Comparison of ENCODE assay signal across 1 cellular context in the genomic region with DNA sequence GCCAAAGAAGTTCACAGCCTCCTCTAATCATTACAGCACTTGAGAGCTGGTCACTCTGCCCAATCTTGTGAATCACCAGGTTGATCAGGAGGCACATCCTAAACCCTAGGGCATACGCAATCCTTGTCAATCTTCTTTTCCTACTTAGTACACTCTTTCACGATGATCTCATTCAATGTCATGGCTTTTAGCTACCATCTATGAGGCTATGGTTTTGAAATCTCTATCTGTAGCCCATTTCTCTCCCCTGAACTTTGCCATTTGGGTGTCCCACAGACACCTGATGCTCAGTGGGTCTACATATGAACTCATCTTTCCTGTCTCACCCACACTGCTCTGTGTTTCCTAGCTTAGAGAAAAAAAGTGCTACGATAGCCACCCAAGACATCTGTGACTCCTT.
TF ChIP-seq lines count a peak whose summit lies in the region.

No MANE protein-coding gene starts in this region.

TF ChIP-seq in GM12878, 131 proteins besides CTCF, POLR2A, EP300 and RAD21:
- TF ChIP-seq SPI1 (IDR thresholded peaks at IDR 0.05; ENCODE audit: borderline replicate concordance, insufficient read depth, low read depth, low read length) (no peak), ESRRA (IDR thresholded peaks at IDR 0.05; ENCODE audit: low read length) (no peak), GATAD2B (conservative IDR thresholded peaks at IDR 0.05; ENCODE audit: low read depth) (no peak), CEBPZ (IDR thresholded peaks at IDR 0.05; ENCODE audit: low read depth, low read length) (no peak), CHD2 (IDR thresholded peaks at IDR 0.05; ENCODE audit: borderline replicate concordance, low read depth, low read length) (no peak), JUNB (IDR thresholded peaks at IDR 0.05) (no peak), HDAC6 (IDR thresholded peaks at IDR 0.05; ENCODE audit: unreplicated experiment) (no peak), POLR2AphosphoS2 (IDR thresholded peaks at IDR 0.05; ENCODE audit: low read depth, low read length) (no peak), BCLAF1 (IDR thresholded peaks at IDR 0.05) (no peak), MLLT1 (IDR thresholded peaks at IDR 0.05) (no peak), HDAC2 (IDR thresholded peaks at IDR 0.05) (no peak), RCOR1 (conservative IDR thresholded peaks at IDR 0.05; ENCODE audit: low read depth, low read length) (no peak), TAF1 (IDR thresholded peaks at IDR 0.05; ENCODE audit: borderline replicate concordance, low read depth, low read length) (no peak)
- TF ChIP-seq, protein P1, sequence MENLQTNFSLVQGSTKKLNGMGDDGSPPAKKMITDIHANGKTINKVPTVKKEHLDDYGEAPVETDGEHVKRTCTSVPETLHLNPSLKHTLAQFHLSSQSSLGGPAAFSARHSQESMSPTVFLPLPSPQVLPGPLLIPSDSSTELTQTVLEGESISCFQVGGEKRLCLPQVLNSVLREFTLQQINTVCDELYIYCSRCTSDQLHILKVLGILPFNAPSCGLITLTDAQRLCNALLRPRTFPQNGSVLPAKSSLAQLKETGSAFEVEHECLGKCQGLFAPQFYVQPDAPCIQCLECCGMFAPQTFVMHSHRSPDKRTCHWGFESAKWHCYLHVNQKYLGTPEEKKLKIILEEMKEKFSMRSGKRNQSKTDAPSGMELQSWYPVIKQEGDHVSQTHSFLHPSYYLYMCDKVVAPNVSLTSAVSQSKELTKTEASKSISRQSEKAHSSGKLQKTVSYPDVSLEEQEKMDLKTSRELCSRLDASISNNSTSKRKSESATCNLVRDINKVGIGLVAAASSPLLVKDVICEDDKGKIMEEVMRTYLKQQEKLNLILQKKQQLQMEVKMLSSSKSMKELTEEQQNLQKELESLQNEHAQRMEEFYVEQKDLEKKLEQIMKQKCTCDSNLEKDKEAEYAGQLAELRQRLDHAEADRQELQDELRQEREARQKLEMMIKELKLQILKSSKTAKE (IDR thresholded peaks at IDR 0.05; ENCODE audit: low read depth, poor library complexity, severe bottlenecking) = no peak
- TF ChIP-seq, protein P2, sequence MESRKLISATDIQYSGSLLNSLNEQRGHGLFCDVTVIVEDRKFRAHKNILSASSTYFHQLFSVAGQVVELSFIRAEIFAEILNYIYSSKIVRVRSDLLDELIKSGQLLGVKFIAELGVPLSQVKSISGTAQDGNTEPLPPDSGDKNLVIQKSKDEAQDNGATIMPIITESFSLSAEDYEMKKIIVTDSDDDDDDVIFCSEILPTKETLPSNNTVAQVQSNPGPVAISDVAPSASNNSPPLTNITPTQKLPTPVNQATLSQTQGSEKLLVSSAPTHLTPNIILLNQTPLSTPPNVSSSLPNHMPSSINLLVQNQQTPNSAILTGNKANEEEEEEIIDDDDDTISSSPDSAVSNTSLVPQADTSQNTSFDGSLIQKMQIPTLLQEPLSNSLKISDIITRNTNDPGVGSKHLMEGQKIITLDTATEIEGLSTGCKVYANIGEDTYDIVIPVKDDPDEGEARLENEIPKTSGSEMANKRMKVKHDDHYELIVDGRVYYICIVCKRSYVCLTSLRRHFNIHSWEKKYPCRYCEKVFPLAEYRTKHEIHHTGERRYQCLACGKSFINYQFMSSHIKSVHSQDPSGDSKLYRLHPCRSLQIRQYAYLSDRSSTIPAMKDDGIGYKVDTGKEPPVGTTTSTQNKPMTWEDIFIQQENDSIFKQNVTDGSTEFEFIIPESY (IDR thresholded peaks at IDR 0.05) = no peak
- TF ChIP-seq, protein P3, sequence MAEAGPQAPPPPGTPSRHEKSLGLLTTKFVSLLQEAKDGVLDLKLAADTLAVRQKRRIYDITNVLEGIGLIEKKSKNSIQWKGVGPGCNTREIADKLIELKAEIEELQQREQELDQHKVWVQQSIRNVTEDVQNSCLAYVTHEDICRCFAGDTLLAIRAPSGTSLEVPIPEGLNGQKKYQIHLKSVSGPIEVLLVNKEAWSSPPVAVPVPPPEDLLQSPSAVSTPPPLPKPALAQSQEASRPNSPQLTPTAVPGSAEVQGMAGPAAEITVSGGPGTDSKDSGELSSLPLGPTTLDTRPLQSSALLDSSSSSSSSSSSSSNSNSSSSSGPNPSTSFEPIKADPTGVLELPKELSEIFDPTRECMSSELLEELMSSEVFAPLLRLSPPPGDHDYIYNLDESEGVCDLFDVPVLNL (IDR thresholded peaks at IDR 0.05; ENCODE audit: low read depth, low read length) = no peak
- TF ChIP-seq, protein P4, sequence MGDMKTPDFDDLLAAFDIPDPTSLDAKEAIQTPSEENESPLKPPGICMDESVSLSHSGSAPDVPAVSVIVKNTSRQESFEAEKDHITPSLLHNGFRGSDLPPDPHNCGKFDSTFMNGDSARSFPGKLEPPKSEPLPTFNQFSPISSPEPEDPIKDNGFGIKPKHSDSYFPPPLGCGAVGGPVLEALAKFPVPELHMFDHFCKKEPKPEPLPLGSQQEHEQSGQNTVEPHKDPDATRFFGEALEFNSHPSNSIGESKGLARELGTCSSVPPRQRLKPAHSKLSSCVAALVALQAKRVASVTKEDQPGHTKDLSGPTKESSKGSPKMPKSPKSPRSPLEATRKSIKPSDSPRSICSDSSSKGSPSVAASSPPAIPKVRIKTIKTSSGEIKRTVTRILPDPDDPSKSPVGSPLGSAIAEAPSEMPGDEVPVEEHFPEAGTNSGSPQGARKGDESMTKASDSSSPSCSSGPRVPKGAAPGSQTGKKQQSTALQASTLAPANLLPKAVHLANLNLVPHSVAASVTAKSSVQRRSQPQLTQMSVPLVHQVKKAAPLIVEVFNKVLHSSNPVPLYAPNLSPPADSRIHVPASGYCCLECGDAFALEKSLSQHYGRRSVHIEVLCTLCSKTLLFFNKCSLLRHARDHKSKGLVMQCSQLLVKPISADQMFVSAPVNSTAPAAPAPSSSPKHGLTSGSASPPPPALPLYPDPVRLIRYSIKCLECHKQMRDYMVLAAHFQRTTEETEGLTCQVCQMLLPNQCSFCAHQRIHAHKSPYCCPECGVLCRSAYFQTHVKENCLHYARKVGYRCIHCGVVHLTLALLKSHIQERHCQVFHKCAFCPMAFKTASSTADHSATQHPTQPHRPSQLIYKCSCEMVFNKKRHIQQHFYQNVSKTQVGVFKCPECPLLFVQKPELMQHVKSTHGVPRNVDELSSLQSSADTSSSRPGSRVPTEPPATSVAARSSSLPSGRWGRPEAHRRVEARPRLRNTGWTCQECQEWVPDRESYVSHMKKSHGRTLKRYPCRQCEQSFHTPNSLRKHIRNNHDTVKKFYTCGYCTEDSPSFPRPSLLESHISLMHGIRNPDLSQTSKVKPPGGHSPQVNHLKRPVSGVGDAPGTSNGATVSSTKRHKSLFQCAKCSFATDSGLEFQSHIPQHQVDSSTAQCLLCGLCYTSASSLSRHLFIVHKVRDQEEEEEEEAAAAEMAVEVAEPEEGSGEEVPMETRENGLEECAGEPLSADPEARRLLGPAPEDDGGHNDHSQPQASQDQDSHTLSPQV (IDR thresholded peaks at IDR 0.05) = no peak
- TF ChIP-seq, protein P5, sequence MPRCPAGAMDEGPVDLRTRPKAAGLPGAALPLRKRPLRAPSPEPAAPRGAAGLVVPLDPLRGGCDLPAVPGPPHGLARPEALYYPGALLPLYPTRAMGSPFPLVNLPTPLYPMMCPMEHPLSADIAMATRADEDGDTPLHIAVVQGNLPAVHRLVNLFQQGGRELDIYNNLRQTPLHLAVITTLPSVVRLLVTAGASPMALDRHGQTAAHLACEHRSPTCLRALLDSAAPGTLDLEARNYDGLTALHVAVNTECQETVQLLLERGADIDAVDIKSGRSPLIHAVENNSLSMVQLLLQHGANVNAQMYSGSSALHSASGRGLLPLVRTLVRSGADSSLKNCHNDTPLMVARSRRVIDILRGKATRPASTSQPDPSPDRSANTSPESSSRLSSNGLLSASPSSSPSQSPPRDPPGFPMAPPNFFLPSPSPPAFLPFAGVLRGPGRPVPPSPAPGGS (IDR thresholded peaks at IDR 0.05; ENCODE audit: borderline replicate concordance, insufficient read depth, low read depth, low read length, poor library complexity, severe bottlenecking) = no peak
